In the genomic region with DNA sequence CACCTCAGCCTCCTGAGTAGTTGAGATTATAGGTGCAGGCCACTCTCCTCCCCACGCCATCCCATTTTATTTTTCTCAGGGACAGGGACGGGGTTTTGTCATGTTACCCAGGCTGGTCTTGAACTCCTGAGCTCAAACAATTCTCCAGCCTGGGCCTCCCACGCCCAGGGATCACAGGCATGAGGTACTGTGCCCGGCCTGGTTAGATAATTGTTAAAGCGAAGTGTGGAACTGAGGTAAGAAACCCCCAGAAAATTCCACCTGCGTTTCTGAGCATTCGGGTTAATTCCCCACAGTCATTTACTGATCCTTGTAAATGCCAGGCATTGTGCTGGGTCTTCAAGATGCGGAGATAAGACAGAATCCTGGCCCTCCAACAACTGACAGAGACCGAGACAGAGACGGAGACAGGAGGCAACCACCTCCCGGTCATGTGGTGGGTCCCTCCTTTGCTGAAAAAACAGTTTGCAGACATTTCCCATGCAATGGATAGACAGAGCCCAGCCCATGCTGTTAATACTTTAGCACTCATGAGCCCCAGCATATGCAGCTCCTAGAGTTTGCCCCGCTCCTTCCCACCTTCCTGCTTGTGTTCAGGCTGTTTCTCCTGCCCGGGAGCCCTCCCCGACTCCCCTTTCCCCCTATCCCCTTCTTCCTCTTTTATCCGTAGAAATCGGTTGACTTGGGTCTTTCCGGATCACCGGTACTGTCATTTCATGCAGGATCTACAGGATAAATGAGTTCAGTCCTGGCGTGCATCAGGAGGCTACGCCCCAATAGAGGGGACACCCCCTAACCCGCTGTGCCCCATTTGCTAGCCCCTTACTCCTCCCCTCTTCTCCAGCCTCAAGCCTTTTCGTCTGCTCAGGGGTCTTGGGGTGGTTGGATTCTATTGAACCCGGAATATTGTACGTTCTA, we compare ENCODE assay signal across 1 cellular context.
TF ChIP-seq lines count a peak whose summit lies in the region.

No MANE protein-coding gene starts in this region.

TF ChIP-seq in GM12878, 131 proteins besides CTCF, POLR2A, EP300 and RAD21:
- 0 out of 2 replicates have a peak, but pooled peaks have one; percentile 32 for TF ChIP-seq DPF2 (IDR thresholded peaks at IDR 0.05)
- no peak for TF ChIP-seq SUPT20H (IDR thresholded peaks at IDR 0.05; ENCODE audit: borderline replicate concordance, control insufficient read depth, low read depth, low read length)
